ENCODE assay signal across 11 cellular contexts in genomic region chr5:172858511-172858989, GRCh38. TPM values are rescaled to one million over a fixed set of nuclear protein-coding genes. Genes with fewer than 3 reads are reported as not detected.
DNase-seq lines count a peak whose midpoint lies in the region; ATAC-seq and TF ChIP-seq lines count a peak whose summit lies in the region.
"Had no signal": no experiment of that assay in that cellular context is flagged by ENCODE, and none has a peak within 500 bp of the region (broad histone marks: within the 10 kb centered on the region; RNA-seq: fewer than 3 reads in every experiment).

No MANE protein-coding gene starts in this region.

- CTCF ChIA-PET in Calu3 (lab: Charles Lee) = interaction anchor here (0.7 to 2.4 kb wide), 5 partner anchors 10 to 119 kb away, joined by 3 to 13 read pairs (median 5); partner anchors contain the start of gene DUSP1
- CTCF ChIA-PET in activated CD4-positive, alpha-beta T cell treated with anti-CD3 and anti-CD28 coated beads for 36 hours (lab: Charles Lee) = no interaction called here

- peak overlapping the region; percentile 46 for H3K27ac Mint-ChIP-seq in Calu3 (ENCODE audit: unreplicated experiment)
- H3K27ac Mint-ChIP-seq in activated CD4-positive, alpha-beta T cell treated with anti-CD3 and anti-CD28 coated beads for 36 hours = no peak overlapping the region

- H3K27me3 ChIP-seq in hepatocyte = no peaks in the 10 kb centered on the region
- no peaks in the 10 kb centered on the region for H3K27me3 ChIP-seq in gastrocnemius medialis

- BruUV-seq in Calu3 (replicated peaks; lab: Mats Ljungman, UMichigan) = no TSS peak

- peaks cover 79% of the 10 kb centered on the region for H3K79me2 ChIP-seq in hepatocyte

- H3K9me3 ChIP-seq in hepatocyte (ENCODE audit: low read depth) = no peaks in the 10 kb centered on the region
- no peaks in the 10 kb centered on the region for H3K9me3 ChIP-seq in gastrocnemius medialis

- H3K4me1 ChIP-seq in hepatocyte (ENCODE audit: insufficient read depth) = peaks cover 33% of the 10 kb centered on the region
- H3K4me1 ChIP-seq in gastrocnemius medialis = peaks cover 76 to 79% of the 10 kb centered on the region in 2 donors

- no peak for TF ChIP-seq CTCF in Calu3 (IDR thresholded peaks at IDR 0.05; ENCODE audit: unreplicated experiment)
- TF ChIP-seq CTCF in hepatocyte (IDR thresholded peaks at IDR 0.05; ENCODE audit: poor library complexity) = no peak
- no peak for TF ChIP-seq CTCF in gastrocnemius medialis (IDR thresholded peaks at IDR 0.05 in 4 of 5, conservative IDR thresholded peaks at IDR 0.05 in 1 of 5)

- DNase-seq in Calu3 = peak; percentile 22
- peak; percentile 59 for DNase-seq in SW480 (ENCODE audit: low spot score)
- DNase-seq in hepatocyte (ENCODE audit: low spot score) = peak; percentile 69
- no peak for DNase-seq in gastrocnemius medialis
- DNase-seq in DMS114 treated with DMSO at 0.1 percent for 48 hours (lab: John Stamatoyannopoulos, UW; ENCODE audit: unreplicated experiment) = no peak
- DNase-seq in activated CD4-positive, alpha-beta T cell treated with anti-CD3 and anti-CD28 coated beads for 36 hours = no peak
- no peak for DNase-seq in NCI-H510A (lab: John Stamatoyannopoulos, UW)
- DNase-seq: amniotic stem cell, COR-L47, NCI-H1105 treated with DMSO at 0.1 percent for 48 hours had no signal

- H3K9me3 Mint-ChIP-seq in Calu3 (ENCODE audit: low read depth, unreplicated experiment) = no peaks in the 10 kb centered on the region
- H3K9me3 Mint-ChIP-seq in activated CD4-positive, alpha-beta T cell treated with anti-CD3 and anti-CD28 coated beads for 36 hours (ENCODE audit: low read depth) = no peaks in the 10 kb centered on the region

- intact Hi-C loops in Calu3 (cut with micrococcal nuclease; ENCODE audit: unreplicated experiment) (no loop called here), gastrocnemius medialis (cut with DNase I; ENCODE audit: low total_unique reads) (no loop called here)
- intact Hi-C loops in activated CD4-positive, alpha-beta T cell treated with anti-CD3 and anti-CD28 coated beads for 36 hours (cut with DNase I, micrococcal nuclease) = no loop called here

- H3K9me2 ChIP-seq in hepatocyte (replicated peaks; ENCODE audit: insufficient read depth) = no peaks in the 10 kb centered on the region

- in situ Hi-C loops in gastrocnemius medialis (cut with MboI; ENCODE audit: low sequenced_read_pairs in 4 of 4) = no loop called here

- H3K36me3 ChIP-seq in hepatocyte (replicated peaks; ENCODE audit: insufficient read depth, low read depth) (no peaks in the 10 kb centered on the region), gastrocnemius medialis (no peaks in the 10 kb centered on the region)

- ATAC-seq in gastrocnemius medialis (no peak), GM21447 (IDR thresholded peaks at IDR 0.05; ENCODE audit: unreplicated experiment) (no peak)
- no peak for ATAC-seq in activated CD4-positive, alpha-beta T cell treated with anti-CD3 and anti-CD28 coated beads for 36 hours

- peaks cover 2% of the 10 kb centered on the region for H4K20me1 ChIP-seq in hepatocyte (ENCODE audit: insufficient read depth, poor library complexity, severe bottlenecking)

- 54% methylated on average over 12 of the region's 12 CpGs for WGBS in hepatocyte (ENCODE audit: low lambda C conversion rate, missing lambda C conversion rate)

- H3K27ac ChIP-seq in hepatocyte (peak overlapping the region; percentile 98), gastrocnemius medialis (peak overlapping the region; percentile 85 to 98 (median 94))

- H3K4me3 ChIP-seq in hepatocyte = no peak overlapping the region
- H3K4me3 ChIP-seq in gastrocnemius medialis = no peak overlapping the region

- no peaks in the 10 kb centered on the region for H3K27me3 Mint-ChIP-seq in Calu3 (ENCODE audit: unreplicated experiment)
- H3K27me3 Mint-ChIP-seq in activated CD4-positive, alpha-beta T cell treated with anti-CD3 and anti-CD28 coated beads for 36 hours = no peaks in the 10 kb centered on the region

- peaks cover 23% of the 10 kb centered on the region for H3K36me3 Mint-ChIP-seq in Calu3 (ENCODE audit: insufficient read depth, unreplicated experiment)
- H3K36me3 Mint-ChIP-seq in activated CD4-positive, alpha-beta T cell treated with anti-CD3 and anti-CD28 coated beads for 36 hours (ENCODE audit: low read depth) = peaks cover 2% of the 10 kb centered on the region

- POLR2A ChIA-PET in activated CD4-positive, alpha-beta T cell treated with anti-CD3 and anti-CD28 coated beads for 36 hours (lab: Charles Lee) = no interaction called here

- TF ChIP-seq POLR2A in gastrocnemius medialis (IDR thresholded peaks at IDR 0.05) = no peak

- H3K4me3 Mint-ChIP-seq in Calu3 (ENCODE audit: low read depth, unreplicated experiment) = peak overlapping the region; percentile 21
- no peak overlapping the region for H3K4me3 Mint-ChIP-seq in activated CD4-positive, alpha-beta T cell treated with anti-CD3 and anti-CD28 coated beads for 36 hours

- H2AFZ ChIP-seq in hepatocyte = no peak overlapping the region

- peak overlapping the region; percentile 39 for H3K4me2 ChIP-seq in hepatocyte

- peaks cover 63% of the 10 kb centered on the region for H3K4me1 Mint-ChIP-seq in Calu3 (ENCODE audit: low read depth, unreplicated experiment)
- H3K4me1 Mint-ChIP-seq in activated CD4-positive, alpha-beta T cell treated with anti-CD3 and anti-CD28 coated beads for 36 hours = peaks cover 29% of the 10 kb centered on the region

RNA-seq across cellular contexts. Expression of gene ERGIC1, which starts 24.5 kb away (rescaled TPM):
- 231 and 235 TPM in 2 replicates for total RNA-seq in Calu3 (2022)
- 105 and 107 TPM in 2 replicates for total RNA-seq in hepatocyte
- 30.1 and 39.1 TPM in 2 replicates for polyA plus RNA-seq in hepatocyte
- 100 to 1,000 TPM in 1 of 4 donors, 10 to 100 TPM in 3; 54.4 to 108 (median 88.0) TPM for total RNA-seq in gastrocnemius medialis
- 10 to 100 TPM; 40.3 to 50.0 TPM for total RNA-seq in activated CD4-positive, alpha-beta T cell treated with anti-CD3 and anti-CD28 coated beads for 36 hours

Comparison
In these comparisons a context has a peak if more than half of its experiments do, and no peak if none do; other contexts are left out.
1. DNase-seq: peak in Calu3 (single experiment), SW480 (single experiment) and hepatocyte (single experiment); none in gastrocnemius medialis (0 of 2), DMS114 treated with DMSO at 0.1 percent for 48 hours (single experiment), activated CD4-positive, alpha-beta T cell treated with anti-CD3 and anti-CD28 coated beads for 36 hours (single experiment) and NCI-H510A (single experiment).